In genomic region chr10:60570941-60571340, GRCh38 we compare ENCODE assay signal across 1 cellular context.
TF ChIP-seq lines count a peak whose summit lies in the region.

No MANE protein-coding gene starts in this region.

TF ChIP-seq in K562, 482 proteins besides CTCF, POLR2A, EP300 and RAD21 (continued from another document):
- no peak for TF ChIP-seq IRF1 (CRISPR knock-in tag; IDR thresholded peaks at IDR 0.05; ENCODE audit: borderline replicate concordance)
- TF ChIP-seq RHOXF2B (CRISPR knock-in tag; conservative IDR thresholded peaks at IDR 0.05) = no peak
- TF ChIP-seq ATF4 (CRISPR knock-in tag; IDR thresholded peaks at IDR 0.05) = no peak
